ENCODE assay signal across 9 cellular contexts in genomic region chr15:78909791-78910228, GRCh38.
DNase-seq lines count a peak whose midpoint lies in the region; ATAC-seq lines count a peak whose summit lies in the region.
"Had no signal": no experiment of that assay in that cellular context is flagged by ENCODE, and none has a peak within 500 bp of the region (broad histone marks: within the 10 kb centered on the region; RNA-seq: fewer than 3 reads in every experiment).

No MANE protein-coding gene starts in this region.

- H3K4me1 Mint-ChIP-seq in stimulated activated memory B cell treated with anti-CD40 and anti-IgM and Interleukin-4, amounts not matched to agents 10 μg/mL and 1 μg/mL and 100 μg/mL, for 72 hours = peaks cover 53% of the 10 kb centered on the region

- H3K9me3 Mint-ChIP-seq in stimulated activated memory B cell treated with anti-CD40 and anti-IgM and Interleukin-4, amounts not matched to agents 10 μg/mL and 1 μg/mL and 100 μg/mL, for 72 hours = no peaks in the 10 kb centered on the region
- H3K9me3 Mint-ChIP-seq: activated naive CD4-positive, alpha-beta T cell treated with anti-CD3 and anti-CD28 coated beads, Interleukin-2, amount 50 U/mL, for 24 hours had no signal

- no peaks in the 10 kb centered on the region for H3K27me3 Mint-ChIP-seq in stimulated activated memory B cell treated with anti-CD40 and anti-IgM and Interleukin-4, amounts not matched to agents 10 μg/mL and 1 μg/mL and 100 μg/mL, for 72 hours
- H3K27me3 Mint-ChIP-seq: activated naive CD4-positive, alpha-beta T cell treated with anti-CD3 and anti-CD28 coated beads, Interleukin-2, amount 50 U/mL, for 24 hours had no signal

- H3K27ac Mint-ChIP-seq in stimulated activated memory B cell treated with anti-CD40 and anti-IgM and Interleukin-4, amounts not matched to agents 10 μg/mL and 1 μg/mL and 100 μg/mL, for 72 hours = peak overlapping the region; percentile 53

- peak; percentile 10 to 17 for DNase-seq in NOMO-1 (lab: John Stamatoyannopoulos, UW; ENCODE audit: unreplicated experiment in 2 of 2)
- no peak for DNase-seq in NOMO-1 treated with dmso at 0.1 percent for 144 hours (lab: John Stamatoyannopoulos, UW; ENCODE audit: unreplicated experiment)
- DNase-seq in NCI-H1694 treated with DMSO at 0.1 percent for 48 hours (lab: John Stamatoyannopoulos, UW) = peak; percentile 21
- DNase-seq in amniotic epithelial cell (ENCODE audit: low read depth) = peak; percentile 53
- peak; percentile 77 for DNase-seq in iPS-NIHi7 (ENCODE audit: extremely low spot score)
- DNase-seq in DMS79 (lab: John Stamatoyannopoulos, UW) = no peak

- peak overlapping the region; percentile 7 for H3K4me3 Mint-ChIP-seq in stimulated activated memory B cell treated with anti-CD40 and anti-IgM and Interleukin-4, amounts not matched to agents 10 μg/mL and 1 μg/mL and 100 μg/mL, for 72 hours
- H3K4me3 Mint-ChIP-seq: activated naive CD4-positive, alpha-beta T cell treated with anti-CD3 and anti-CD28 coated beads, Interleukin-2, amount 50 U/mL, for 24 hours had no signal

- peak; percentile 63 for ATAC-seq in stimulated activated memory B cell treated with anti-CD40 and anti-IgM and Interleukin-4, amounts not matched to agents 10 μg/mL and 1 μg/mL and 100 μg/mL, for 72 hours
- ATAC-seq in HG03565 (IDR thresholded peaks at IDR 0.05; ENCODE audit: unreplicated experiment) = no peak

- H3K36me3 Mint-ChIP-seq in stimulated activated memory B cell treated with anti-CD40 and anti-IgM and Interleukin-4, amounts not matched to agents 10 μg/mL and 1 μg/mL and 100 μg/mL, for 72 hours = peaks cover 56% of the 10 kb centered on the region

Comparison
In these comparisons a context has a peak if more than half of its experiments do, and no peak if none do; other contexts are left out.
1. DNase-seq: peak in NOMO-1 (2 of 2), NCI-H1694 treated with DMSO at 0.1 percent for 48 hours (single experiment), amniotic epithelial cell (single experiment) and iPS-NIHi7 (single experiment); none in NOMO-1 treated with dmso at 0.1 percent for 144 hours (single experiment) and DMS79 (single experiment).